ENCODE assay signal across 10 cellular contexts in genomic region chr11:68011046-68011943, GRCh38. TPM values are rescaled to one million over a fixed set of nuclear protein-coding genes. Genes with fewer than 3 reads are reported as not detected.
DNase-seq lines count a peak whose midpoint lies in the region; ATAC-seq and TF ChIP-seq lines count a peak whose summit lies in the region.
"Had no signal": no experiment of that assay in that cellular context is flagged by ENCODE, and none has a peak within 500 bp of the region (broad histone marks: within the 10 kb centered on the region; RNA-seq: fewer than 3 reads in every experiment).

No MANE protein-coding gene starts in this region.

- H3K9me3 ChIP-seq in upper lobe of left lung: no peaks in the 10 kb centered on the region
- H3K9me3 ChIP-seq in H9 (ENCODE audit: control insufficient read depth, low read depth, low read length): no peaks in the 10 kb centered on the region

- peaks cover 10% of the 10 kb centered on the region for H3K4me1 Mint-ChIP-seq in activated naive CD4-positive, alpha-beta T cell treated with anti-CD3 and anti-CD28 coated beads, Interleukin-2, amount 50 U/mL, for 24 hours
- H3K4me1 Mint-ChIP-seq in chondrocyte (ENCODE audit: low read depth): peaks cover 67% of the 10 kb centered on the region
- H3K4me1 Mint-ChIP-seq in nephron progenitor cell: peaks cover 33% of the 10 kb centered on the region
- peaks cover 12 to 31% of the 10 kb centered on the region in 2 experiments for H3K4me1 Mint-ChIP-seq in H9
- H3K4me1 Mint-ChIP-seq in glutamatergic neuron (ENCODE audit: low read depth, unreplicated experiment): peaks cover 6% of the 10 kb centered on the region

- no peak for ATAC-seq in upper lobe of left lung (ENCODE audit: low FRiP score in 2 of 2)

- peak overlapping the region; percentile 89 to 99 (median 93) for H3K27ac ChIP-seq in upper lobe of left lung
- no peak overlapping the region for H3K27ac ChIP-seq in H9 (ENCODE audit: insufficient read length, low read depth, low read length)

- H4K20me1 ChIP-seq in H9 (ENCODE audit: control insufficient read depth, insufficient read depth, insufficient read length): no peaks in the 10 kb centered on the region

- H3K27me3 ChIP-seq in upper lobe of left lung: no peaks in the 10 kb centered on the region
- no peaks in the 10 kb centered on the region for H3K27me3 ChIP-seq in H9 (ENCODE audit: insufficient read depth, low read length)

- no peak overlapping the region for H3K18ac ChIP-seq in H9 (ENCODE audit: insufficient read length, low read depth, low read length)

- no peaks in the 10 kb centered on the region for H3K23me2 ChIP-seq in H9 (ENCODE audit: insufficient read length, low read depth, low read length, poor library complexity, severe bottlenecking)

- no peak overlapping the region for H4K8ac ChIP-seq in H9 (replicated peaks; ENCODE audit: insufficient read length, low read depth, low read length)

- no peaks in the 10 kb centered on the region for H3K36me3 Mint-ChIP-seq in activated naive CD4-positive, alpha-beta T cell treated with anti-CD3 and anti-CD28 coated beads, Interleukin-2, amount 50 U/mL, for 24 hours
- H3K36me3 Mint-ChIP-seq in chondrocyte (ENCODE audit: low read depth) (no peaks in the 10 kb centered on the region), nephron progenitor cell (ENCODE audit: low read depth) (no peaks in the 10 kb centered on the region), H9 (ENCODE audit: insufficient read depth in 1 of 3, low read depth in 3 of 3) (no peaks in the 10 kb centered on the region), glutamatergic neuron (ENCODE audit: unreplicated experiment) (no peaks in the 10 kb centered on the region)

- no peak overlapping the region for H2BK120ac ChIP-seq in H9 (ENCODE audit: low read depth, low read length, poor library complexity, severe bottlenecking)

- TF ChIP-seq CTCF in chondrocyte (IDR thresholded peaks at IDR 0.05) (no peak), nephron progenitor cell (IDR thresholded peaks at IDR 0.05) (no peak), upper lobe of left lung (IDR thresholded peaks at IDR 0.05) (no peak), H9 (conservative IDR thresholded peaks at IDR 0.05) (no peak), glutamatergic neuron (IDR thresholded peaks at IDR 0.05; ENCODE audit: partially characterized antibody, unreplicated experiment) (no peak)

- no peak overlapping the region for H2BK12ac ChIP-seq in H9 (ENCODE audit: insufficient read length, low read depth, low read length)

- H3K9ac ChIP-seq in H9 (ENCODE audit: extremely low read depth, insufficient read length, low read length): no peak overlapping the region

- no peak overlapping the region for H4K91ac ChIP-seq in H9 (ENCODE audit: insufficient read length, low read depth, low read length)

- DNase-seq in activated naive CD4-positive, alpha-beta T cell treated with anti-CD3 and anti-CD28 coated beads, Interleukin-2, amount 50 U/mL, for 16 hours: no peak
- DNase-seq in chondrocyte (ENCODE audit: low spot score) (no peak), nephron progenitor cell (no peak), upper lobe of left lung (no peak), H9 (no peak), glutamatergic neuron (no peak)
- no peak for DNase-seq in stimulated activated CD8-positive, alpha-beta memory T cell treated with anti-CD3 and anti-CD28 coated beads, Interleukin-4, amount 100 ng/mL, for 48 hours
- DNase-seq: activated CD4-positive, alpha-beta T cell treated with anti-CD3 and anti-CD28 coated beads for 48 hours; NCI-H748 treated with DMSO at 0.1 percent for 48 hours had no signal

- no peak overlapping the region for H2BK20ac ChIP-seq in H9 (ENCODE audit: low read depth, low read length, poor library complexity, severe bottlenecking)

- no peak overlapping the region for H3K4me2 ChIP-seq in H9 (ENCODE audit: insufficient read depth, insufficient read length, low read length)

- no peak overlapping the region for H2BK5ac ChIP-seq in H9 (ENCODE audit: insufficient read length, low read length)

- no peak overlapping the region for H3K14ac ChIP-seq in H9 (ENCODE audit: insufficient read depth, low read length)

- no peak for TF ChIP-seq POLR2A in upper lobe of left lung (IDR thresholded peaks at IDR 0.05)

- no peak for TF ChIP-seq EP300 in upper lobe of left lung (IDR thresholded peaks at IDR 0.05)

- no peak overlapping the region for H3K4ac ChIP-seq in H9 (ENCODE audit: low read depth, low read length)

- peaks cover 0 to 4% (median 0%) of the 10 kb centered on the region in 4 donors for H3K36me3 ChIP-seq in upper lobe of left lung

- peak overlapping the region in 3 of 4 donors; percentile 46 to 54 (median 53) for H3K4me3 ChIP-seq in upper lobe of left lung

- H3K56ac ChIP-seq in H9 (ENCODE audit: insufficient read length, low read depth, low read length): no peak overlapping the region

- no peaks in the 10 kb centered on the region for H3K9me3 Mint-ChIP-seq in activated naive CD4-positive, alpha-beta T cell treated with anti-CD3 and anti-CD28 coated beads, Interleukin-2, amount 50 U/mL, for 24 hours
- no peaks in the 10 kb centered on the region for H3K9me3 Mint-ChIP-seq in chondrocyte (ENCODE audit: low read depth)
- no peaks in the 10 kb centered on the region for H3K9me3 Mint-ChIP-seq in nephron progenitor cell
- peaks cover 0 to 5% of the 10 kb centered on the region in 2 experiments; a peak in 1 of 5 replicates for H3K9me3 Mint-ChIP-seq in H9
- H3K9me3 Mint-ChIP-seq in glutamatergic neuron (ENCODE audit: unreplicated experiment): peaks cover 5% of the 10 kb centered on the region

- H3T11ph ChIP-seq in H9 (ENCODE audit: low read length): no peak overlapping the region

- no peak overlapping the region for H3K23ac ChIP-seq in H9 (ENCODE audit: insufficient read length, low read depth, low read length)

- no peaks in the 10 kb centered on the region for H3K79me2 ChIP-seq in H9 (ENCODE audit: insufficient read depth, low read length)

- H2BK15ac ChIP-seq in H9 (ENCODE audit: low read depth, low read length): no peak overlapping the region

- no peak overlapping the region for H2AFZ ChIP-seq in H9 (ENCODE audit: low read length)

- peaks cover 37 to 85% (median 74%) of the 10 kb centered on the region in 4 donors for H3K4me1 ChIP-seq in upper lobe of left lung
- H3K4me1 ChIP-seq in H9 (ENCODE audit: insufficient read depth, low read length): no peaks in the 10 kb centered on the region

- no peak overlapping the region for H4K5ac ChIP-seq in H9 (ENCODE audit: insufficient read length, low read depth, low read length)

- H3K4me3 Mint-ChIP-seq in activated naive CD4-positive, alpha-beta T cell treated with anti-CD3 and anti-CD28 coated beads, Interleukin-2, amount 50 U/mL, for 24 hours: no peak overlapping the region
- H3K4me3 Mint-ChIP-seq in chondrocyte (ENCODE audit: unreplicated experiment) (peak overlapping the region; percentile 72), nephron progenitor cell (no peak overlapping the region), H9 (no peak overlapping the region; a peak in 1 of 5 replicates), glutamatergic neuron (ENCODE audit: unreplicated experiment) (no peak overlapping the region)

- peak overlapping the region; percentile 17 for H3K27ac Mint-ChIP-seq in activated naive CD4-positive, alpha-beta T cell treated with anti-CD3 and anti-CD28 coated beads, Interleukin-2, amount 50 U/mL, for 24 hours
- H3K27ac Mint-ChIP-seq in chondrocyte (ENCODE audit: unreplicated experiment) (peak overlapping the region; percentile 95), nephron progenitor cell (peak overlapping the region; percentile 29), H9 (no peak overlapping the region; a peak in 1 of 7 replicates), glutamatergic neuron (ENCODE audit: unreplicated experiment) (no peak overlapping the region)

- 67% methylated on average over 16 of the region's 16 CpGs for WGBS in upper lobe of left lung, 2 donors
- WGBS in H9 (ENCODE audit: extremely low coverage, insufficient read length, low lambda C conversion rate): no CpG with 5 or more reads among the region's 16 CpGs

- no peaks in the 10 kb centered on the region for H3K27me3 Mint-ChIP-seq in activated naive CD4-positive, alpha-beta T cell treated with anti-CD3 and anti-CD28 coated beads, Interleukin-2, amount 50 U/mL, for 24 hours
- H3K27me3 Mint-ChIP-seq in chondrocyte (ENCODE audit: low read depth) (no peaks in the 10 kb centered on the region), nephron progenitor cell (ENCODE audit: low read depth, poor library complexity) (peaks cover 3% of the 10 kb centered on the region), H9 (ENCODE audit: low read depth) (peaks cover 2% of the 10 kb centered on the region), glutamatergic neuron (ENCODE audit: unreplicated experiment) (peaks cover 5% of the 10 kb centered on the region)

- H2AK5ac ChIP-seq in H9 (ENCODE audit: insufficient read length, low read length): no peak overlapping the region

- H3K79me1 ChIP-seq in H9 (ENCODE audit: insufficient read depth, low read depth, low read length, poor library complexity, severe bottlenecking): no peaks in the 10 kb centered on the region

RNA-seq across cellular contexts. Expression of gene ALDH3B1, which starts 1.2 kb away (rescaled TPM):
- total RNA-seq in chondrocyte: 10.8 to 14.3 TPM (median 13.1 TPM) in 3 replicates
- total RNA-seq in upper lobe of left lung: 100 to 1,000 TPM; 107 to 229 (median 185) TPM
- total RNA-seq in H9 (2021): not detected in 2 replicates
- 0.22 TPM for total RNA-seq in glutamatergic neuron (ENCODE audit: unreplicated experiment)

RNA-seq across cellular contexts. Expression of gene UNC93B1, which starts 7.4 kb away (rescaled TPM):
- total RNA-seq in chondrocyte (14.4 to 16.6 TPM (median 15.9 TPM) in 3 replicates), upper lobe of left lung (100 to 1,000 TPM in 4 of 6 donors, 10 to 100 TPM in 2; 99.3 to 186 (median 124) TPM), H9 (2021) (21.7 and 23.3 TPM in 2 replicates), glutamatergic neuron (ENCODE audit: unreplicated experiment) (0.86 TPM)

RNA-seq across cellular contexts. Expression of gene NDUFS8, which starts 19.2 kb away (rescaled TPM):
- total RNA-seq in chondrocyte: 140 to 172 TPM (median 143 TPM) in 3 replicates
- total RNA-seq in upper lobe of left lung: 100 to 1,000 TPM in 5 of 6 donors, 10 to 100 TPM in 1; 64.5 to 196 (median 143) TPM
- total RNA-seq in H9 (2021): 213 and 214 TPM in 2 replicates
- 136 TPM for total RNA-seq in glutamatergic neuron (ENCODE audit: unreplicated experiment)

RNA-seq across cellular contexts. Expression of gene TCIRG1, which starts 27.5 kb away (rescaled TPM):
- total RNA-seq in chondrocyte (52.3 to 73.2 TPM (median 66.5 TPM) in 3 replicates), upper lobe of left lung (100 to 1,000 TPM; 141 to 919 (median 287) TPM), H9 (2021) (24.4 and 27.1 TPM in 2 replicates), glutamatergic neuron (ENCODE audit: unreplicated experiment) (47.2 TPM)

Comparison
In these comparisons a context has a peak if more than half of its experiments do, and no peak if none do; other contexts are left out.
1. H3K27ac Mint-ChIP-seq: peak in activated naive CD4-positive, alpha-beta T cell treated with anti-CD3 and anti-CD28 coated beads, Interleukin-2, amount 50 U/mL, for 24 hours (single experiment), chondrocyte (single experiment) and nephron progenitor cell (single experiment); none in H9 (0 of 3) and glutamatergic neuron (single experiment).